Comparison of ENCODE assay signal across 1 cellular context in the genomic region with DNA sequence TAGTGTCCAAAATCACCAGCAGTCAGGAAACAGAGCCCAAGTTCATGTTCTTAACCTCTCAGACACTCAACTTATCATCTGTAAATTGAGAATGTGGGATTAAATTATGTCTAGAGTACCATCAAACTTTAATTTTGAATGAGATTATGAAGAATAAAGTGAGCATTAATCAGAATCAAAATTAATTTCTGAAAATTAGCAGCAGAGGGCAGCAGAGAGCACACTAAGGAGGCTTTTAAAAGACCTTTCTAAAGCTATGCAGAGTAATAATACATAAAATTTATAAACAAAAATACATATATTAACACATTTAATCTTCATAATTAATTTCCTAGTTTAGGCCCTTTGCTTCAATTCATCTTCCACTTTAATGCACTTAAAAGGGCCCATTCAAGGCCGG.
TF ChIP-seq lines count a peak whose summit lies in the region.

No MANE protein-coding gene starts in this region.

TF ChIP-seq in HepG2, 621 proteins besides CTCF, POLR2A, EP300 and RAD21:
- TF ChIP-seq STAG1 (CRISPR knock-in tag; IDR thresholded peaks at IDR 0.05) (peak; percentile 39; the same call in 1 of the 2 replicates), PPARG (CRISPR knock-in tag; conservative IDR thresholded peaks at IDR 0.05) (no peak), SMC3 (IDR thresholded peaks at IDR 0.05; ENCODE audit: low read length) (peak; percentile 21; the same call in 1 of the 2 replicates)
